ENCODE assay signal across 8 cellular contexts in genomic region chr12:78470354-78471195, GRCh38.
DNase-seq lines count a peak whose midpoint lies in the region; ATAC-seq and TF ChIP-seq lines count a peak whose summit lies in the region.

No MANE protein-coding gene starts in this region.

- no peak overlapping the region for H3K4me2 ChIP-seq in osteoblast (ENCODE audit: insufficient read depth, low read length)

- H3K4me3 Mint-ChIP-seq in HFFc6: no peak overlapping the region

- H3K27me3 ChIP-seq in osteoblast (ENCODE audit: insufficient read depth, low read length): no peaks in the 10 kb centered on the region

- no peaks in the 10 kb centered on the region for H3K36me3 Mint-ChIP-seq in HFFc6 (ENCODE audit: low read depth)

- DNase-seq in DMS153 treated with DMSO at 0.1 percent for 48 hours (lab: John Stamatoyannopoulos, UW; ENCODE audit: unreplicated experiment): peak; percentile 49
- peak; percentile 46 for DNase-seq in HFFc6
- peak; percentile 58 for DNase-seq in NCI-H510A treated with DMSO at 0.1 percent for 48 hours (lab: John Stamatoyannopoulos, UW)
- no peak for DNase-seq in coronary artery (ENCODE audit: low spot score)
- peak; percentile 1 for DNase-seq in osteoblast (ENCODE audit: insufficient read length, low spot score, missing footprints)
- DNase-seq in DMS79 treated with DMSO at 0.1 percent for 48 hours (lab: John Stamatoyannopoulos, UW): no peak
- no peak for DNase-seq in stimulated activated naive CD8-positive, alpha-beta T cell treated with anti-CD3 and anti-CD28 coated beads, Interleukin-15, Interleukin-2, amounts not matched to agents 100 U/mL and 50 U/mL, for 24 hours

- no peaks in the 10 kb centered on the region for H3K9me3 ChIP-seq in osteoblast (ENCODE audit: low read depth, low read length)

- no peak overlapping the region for H2AFZ ChIP-seq in osteoblast (ENCODE audit: low read length)

- H3K4me1 ChIP-seq in osteoblast (ENCODE audit: insufficient read depth, low read length): no peaks in the 10 kb centered on the region

- peak; percentile 83 for TF ChIP-seq CTCF in HFFc6 (IDR thresholded peaks at IDR 0.05)
- peak; percentile 19 for TF ChIP-seq CTCF in coronary artery (IDR thresholded peaks at IDR 0.05)
- peak; percentile 66 for TF ChIP-seq CTCF in osteoblast (IDR thresholded peaks at IDR 0.05; ENCODE audit: extremely low read depth, low read depth, low read length)

- no peaks in the 10 kb centered on the region for H3K79me2 ChIP-seq in osteoblast (ENCODE audit: insufficient read depth, low read length)

- no peak overlapping the region for H3K27ac ChIP-seq in coronary artery
- no peak overlapping the region for H3K27ac ChIP-seq in osteoblast (ENCODE audit: low read depth, low read length)

- no peaks in the 10 kb centered on the region for H3K27me3 Mint-ChIP-seq in HFFc6 (ENCODE audit: insufficient read depth)

- H3K36me3 ChIP-seq in osteoblast (ENCODE audit: insufficient read depth, low read length): no peaks in the 10 kb centered on the region

- no peak overlapping the region for H3K27ac Mint-ChIP-seq in HFFc6

- no peak overlapping the region for H3K4me3 ChIP-seq in coronary artery
- H3K4me3 ChIP-seq in osteoblast (ENCODE audit: insufficient read depth, low read length): no peak overlapping the region

- no peaks in the 10 kb centered on the region for H4K20me1 ChIP-seq in osteoblast (ENCODE audit: insufficient read depth, low read length)

- no peaks in the 10 kb centered on the region for H3K9me3 Mint-ChIP-seq in HFFc6

- no peaks in the 10 kb centered on the region for H3K4me1 Mint-ChIP-seq in HFFc6 (ENCODE audit: low read depth)

- no peak for ATAC-seq in GM21423 (IDR thresholded peaks at IDR 0.05; ENCODE audit: unreplicated experiment)
- no peak for ATAC-seq in stimulated activated naive CD8-positive, alpha-beta T cell treated with anti-CD3 and anti-CD28 coated beads, Interleukin-15, Interleukin-2, amounts not matched to agents 100 U/mL and 50 U/mL, for 24 hours

Comparison
In these comparisons a context has a peak if more than half of its experiments do, and no peak if none do; other contexts are left out.
1. DNase-seq: peak in DMS153 treated with DMSO at 0.1 percent for 48 hours (single experiment), HFFc6 (single experiment), NCI-H510A treated with DMSO at 0.1 percent for 48 hours (single experiment) and osteoblast (single experiment); none in coronary artery (single experiment), DMS79 treated with DMSO at 0.1 percent for 48 hours (single experiment) and stimulated activated naive CD8-positive, alpha-beta T cell treated with anti-CD3 and anti-CD28 coated beads, Interleukin-15, Interleukin-2, amounts not matched to agents 100 U/mL and 50 U/mL, for 24 hours (single experiment).
2. CTCF ChIP-seq: peak in every context shown above with its lines; median percentile 83 in HFFc6; 66 in osteoblast; 19 in coronary artery.